ENCODE assay signal across 8 cellular contexts in genomic region chr4:21469438-21470032, GRCh38.
A peak's percentile ranks its signal among the peaks of the same experiment; 100 is the strongest.
DNase-seq lines count a peak whose midpoint lies in the region; ATAC-seq and TF ChIP-seq lines count a peak whose summit lies in the region.

No MANE protein-coding gene starts in this region.

- CTCF ChIA-PET in naive thymus-derived CD4-positive, alpha-beta T cell (lab: Charles Lee) = no interaction called here

- no peak overlapping the region for H3K4me3 Mint-ChIP-seq in osteocyte (ENCODE audit: unreplicated experiment)
- no peak overlapping the region for H3K4me3 Mint-ChIP-seq in naive thymus-derived CD4-positive, alpha-beta T cell

- POLR2A ChIA-PET in naive thymus-derived CD4-positive, alpha-beta T cell (lab: Charles Lee) = no interaction called here

- no peak overlapping the region for H3K9ac ChIP-seq in colonic mucosa (ENCODE audit: low read depth in 2 of 2, low read length in 2 of 2)

- no peak overlapping the region for H3K27ac ChIP-seq in colonic mucosa
- no peak overlapping the region for H3K27ac ChIP-seq in naive thymus-derived CD4-positive, alpha-beta T cell (ENCODE audit: low read depth, low read length)

- no peaks in the 10 kb centered on the region for H3K4me1 Mint-ChIP-seq in osteocyte (ENCODE audit: unreplicated experiment)
- H3K4me1 Mint-ChIP-seq in naive thymus-derived CD4-positive, alpha-beta T cell = no peaks in the 10 kb centered on the region

- ATAC-seq in GM19035 (IDR thresholded peaks at IDR 0.05; ENCODE audit: unreplicated experiment) (no peak), GM21360 (IDR thresholded peaks at IDR 0.05; ENCODE audit: unreplicated experiment) (no peak)
- no peak for ATAC-seq in naive thymus-derived CD4-positive, alpha-beta T cell

- TF ChIP-seq CTCF in GM12865 (IDR thresholded peaks at IDR 0.05; ENCODE audit: insufficient read depth, low read depth, low read length, missing control alignments) (peak; percentile 25), NB4 (IDR thresholded peaks at IDR 0.05; ENCODE audit: low read depth, low read length) (peak; percentile 45), colonic mucosa (IDR thresholded peaks at IDR 0.05) (peak; percentile 50), osteocyte (IDR thresholded peaks at IDR 0.05) (peak; percentile 64)

- no peak for DNase-seq in GM12865 (ENCODE audit: low read depth)
- DNase-seq in NB4 (ENCODE audit: low read depth) = peak; percentile 25
- DNase-seq in colonic mucosa = no peak
- no peak for DNase-seq in osteocyte (ENCODE audit: extremely low spot score, unreplicated experiment)
- no peak for DNase-seq in NCI-H524 treated with DMSO at 0.1 percent for 48 hours (lab: John Stamatoyannopoulos, UW)
- DNase-seq in naive thymus-derived CD4-positive, alpha-beta T cell = no peak

- no peak overlapping the region for H3K27ac Mint-ChIP-seq in osteocyte (ENCODE audit: unreplicated experiment)
- no peak overlapping the region for H3K27ac Mint-ChIP-seq in naive thymus-derived CD4-positive, alpha-beta T cell

- H3K36me3 Mint-ChIP-seq in osteocyte (ENCODE audit: unreplicated experiment) = no peaks in the 10 kb centered on the region
- H3K36me3 Mint-ChIP-seq in naive thymus-derived CD4-positive, alpha-beta T cell = no peaks in the 10 kb centered on the region

- H3K27me3 Mint-ChIP-seq in osteocyte (ENCODE audit: unreplicated experiment) = peaks cover 2% of the 10 kb centered on the region
- peaks cover 0 to 4% (median 0%) of the 10 kb centered on the region in 5 donors for H3K27me3 Mint-ChIP-seq in naive thymus-derived CD4-positive, alpha-beta T cell

- intact Hi-C loops in colonic mucosa (cut with DNase I) = loop anchor here (5.0 kb wide), 1 partner anchor 697 kb away; no protein-coding TSS in a partner anchor
- intact Hi-C loops in naive thymus-derived CD4-positive, alpha-beta T cell (cut with micrococcal nuclease) = loop anchor here (2.0 to 5.0 kb wide), 2 partner anchors 697 to 1052 kb away; no protein-coding TSS in a partner anchor

- TF ChIP-seq POLR2A in NB4 (IDR thresholded peaks at IDR 0.05; ENCODE audit: extremely low read depth, insufficient read length) = no peak

- no peak overlapping the region for H3K4me3 ChIP-seq in GM12865 (ENCODE audit: low read depth, low read length)
- no peak overlapping the region for H3K4me3 ChIP-seq in NB4 (ENCODE audit: low read depth, low read length)
- no peak overlapping the region for H3K4me3 ChIP-seq in colonic mucosa
- no peak overlapping the region for H3K4me3 ChIP-seq in naive thymus-derived CD4-positive, alpha-beta T cell (ENCODE audit: low read length)

- H3K36me3 ChIP-seq in colonic mucosa = no peaks in the 10 kb centered on the region
- H3K36me3 ChIP-seq in naive thymus-derived CD4-positive, alpha-beta T cell (ENCODE audit: control insufficient read depth in 2 of 3, insufficient read depth in 3 of 3, low read length in 3 of 3) = no peaks in the 10 kb centered on the region

- H3K9me3 ChIP-seq in colonic mucosa = no peaks in the 10 kb centered on the region
- H3K9me3 ChIP-seq in naive thymus-derived CD4-positive, alpha-beta T cell (ENCODE audit: control insufficient read depth in 2 of 3, low read length in 3 of 3) = no peaks in the 10 kb centered on the region

- no peaks in the 10 kb centered on the region for H3K9me3 Mint-ChIP-seq in osteocyte (ENCODE audit: unreplicated experiment)
- peaks cover 0 to 16% (median 4%) of the 10 kb centered on the region in 11 donors for H3K9me3 Mint-ChIP-seq in naive thymus-derived CD4-positive, alpha-beta T cell

- H3K27me3 ChIP-seq in colonic mucosa = no peaks in the 10 kb centered on the region
- H3K27me3 ChIP-seq in naive thymus-derived CD4-positive, alpha-beta T cell (ENCODE audit: control insufficient read depth in 2 of 2, insufficient read depth in 2 of 2, low read length in 2 of 2) = no peaks in the 10 kb centered on the region

- H3K4me1 ChIP-seq in colonic mucosa = no peaks in the 10 kb centered on the region
- H3K4me1 ChIP-seq in naive thymus-derived CD4-positive, alpha-beta T cell (ENCODE audit: control insufficient read depth in 2 of 2, insufficient read depth in 2 of 2, low read length in 2 of 2) = no peaks in the 10 kb centered on the region
